In the genomic region with DNA sequence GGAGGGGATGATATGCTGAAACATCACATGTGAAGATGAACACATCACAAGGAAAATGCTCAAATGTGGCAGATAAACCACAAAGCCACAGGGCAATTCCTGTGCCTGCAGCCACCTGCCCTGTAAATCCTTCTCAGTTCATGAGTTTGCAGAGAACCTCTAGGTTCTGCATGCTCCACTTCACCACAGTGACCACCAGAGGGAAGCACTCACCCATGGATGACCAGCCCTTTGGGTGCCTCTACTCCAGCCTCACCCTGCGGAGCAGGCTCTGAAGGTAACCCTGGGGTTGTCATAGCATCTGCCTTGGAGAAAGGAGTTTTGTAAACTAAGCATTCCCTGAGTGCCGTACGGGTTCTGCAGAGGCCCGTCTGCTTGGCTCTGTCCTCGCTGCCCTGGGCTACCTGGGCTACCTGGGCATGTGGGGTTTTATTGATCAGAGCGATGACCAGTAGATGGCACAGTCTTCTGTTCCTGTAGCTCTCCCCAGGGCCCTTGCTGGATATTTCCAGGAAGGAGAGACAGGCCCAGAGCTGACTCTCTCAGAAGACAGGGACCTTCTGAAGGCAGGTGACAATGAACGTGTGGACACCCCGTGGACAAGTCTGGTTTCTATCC, we compare ENCODE assay signal across 1 cellular context.
TF ChIP-seq lines count a peak whose summit lies in the region.

No MANE protein-coding gene starts in this region.

TF ChIP-seq in WTC11, 78 proteins besides CTCF, POLR2A, EP300 and RAD21 (continued from another document):
- TF ChIP-seq, protein P1, sequence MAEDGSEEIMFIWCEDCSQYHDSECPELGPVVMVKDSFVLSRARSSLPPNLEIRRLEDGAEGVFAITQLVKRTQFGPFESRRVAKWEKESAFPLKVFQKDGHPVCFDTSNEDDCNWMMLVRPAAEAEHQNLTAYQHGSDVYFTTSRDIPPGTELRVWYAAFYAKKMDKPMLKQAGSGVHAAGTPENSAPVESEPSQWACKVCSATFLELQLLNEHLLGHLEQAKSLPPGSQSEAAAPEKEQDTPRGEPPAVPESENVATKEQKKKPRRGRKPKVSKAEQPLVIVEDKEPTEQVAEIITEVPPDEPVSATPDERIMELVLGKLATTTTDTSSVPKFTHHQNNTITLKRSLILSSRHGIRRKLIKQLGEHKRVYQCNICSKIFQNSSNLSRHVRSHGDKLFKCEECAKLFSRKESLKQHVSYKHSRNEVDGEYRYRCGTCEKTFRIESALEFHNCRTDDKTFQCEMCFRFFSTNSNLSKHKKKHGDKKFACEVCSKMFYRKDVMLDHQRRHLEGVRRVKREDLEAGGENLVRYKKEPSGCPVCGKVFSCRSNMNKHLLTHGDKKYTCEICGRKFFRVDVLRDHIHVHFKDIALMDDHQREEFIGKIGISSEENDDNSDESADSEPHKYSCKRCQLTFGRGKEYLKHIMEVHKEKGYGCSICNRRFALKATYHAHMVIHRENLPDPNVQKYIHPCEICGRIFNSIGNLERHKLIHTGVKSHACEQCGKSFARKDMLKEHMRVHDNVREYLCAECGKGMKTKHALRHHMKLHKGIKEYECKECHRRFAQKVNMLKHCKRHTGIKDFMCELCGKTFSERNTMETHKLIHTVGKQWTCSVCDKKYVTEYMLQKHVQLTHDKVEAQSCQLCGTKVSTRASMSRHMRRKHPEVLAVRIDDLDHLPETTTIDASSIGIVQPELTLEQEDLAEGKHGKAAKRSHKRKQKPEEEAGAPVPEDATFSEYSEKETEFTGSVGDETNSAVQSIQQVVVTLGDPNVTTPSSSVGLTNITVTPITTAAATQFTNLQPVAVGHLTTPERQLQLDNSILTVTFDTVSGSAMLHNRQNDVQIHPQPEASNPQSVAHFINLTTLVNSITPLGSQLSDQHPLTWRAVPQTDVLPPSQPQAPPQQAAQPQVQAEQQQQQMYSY (CRISPR knock-in tag; IDR thresholded peaks at IDR 0.05), result no peak
- TF ChIP-seq SOX15 (CRISPR knock-in tag; IDR thresholded peaks at IDR 0.05), result no peak
- no peak for TF ChIP-seq RELA (CRISPR knock-in tag; IDR thresholded peaks at IDR 0.05; ENCODE audit: borderline replicate concordance)
- TF ChIP-seq ELF4 (CRISPR knock-in tag; IDR thresholded peaks at IDR 0.05; ENCODE audit: low read depth), result no peak
- TF ChIP-seq, protein P2, sequence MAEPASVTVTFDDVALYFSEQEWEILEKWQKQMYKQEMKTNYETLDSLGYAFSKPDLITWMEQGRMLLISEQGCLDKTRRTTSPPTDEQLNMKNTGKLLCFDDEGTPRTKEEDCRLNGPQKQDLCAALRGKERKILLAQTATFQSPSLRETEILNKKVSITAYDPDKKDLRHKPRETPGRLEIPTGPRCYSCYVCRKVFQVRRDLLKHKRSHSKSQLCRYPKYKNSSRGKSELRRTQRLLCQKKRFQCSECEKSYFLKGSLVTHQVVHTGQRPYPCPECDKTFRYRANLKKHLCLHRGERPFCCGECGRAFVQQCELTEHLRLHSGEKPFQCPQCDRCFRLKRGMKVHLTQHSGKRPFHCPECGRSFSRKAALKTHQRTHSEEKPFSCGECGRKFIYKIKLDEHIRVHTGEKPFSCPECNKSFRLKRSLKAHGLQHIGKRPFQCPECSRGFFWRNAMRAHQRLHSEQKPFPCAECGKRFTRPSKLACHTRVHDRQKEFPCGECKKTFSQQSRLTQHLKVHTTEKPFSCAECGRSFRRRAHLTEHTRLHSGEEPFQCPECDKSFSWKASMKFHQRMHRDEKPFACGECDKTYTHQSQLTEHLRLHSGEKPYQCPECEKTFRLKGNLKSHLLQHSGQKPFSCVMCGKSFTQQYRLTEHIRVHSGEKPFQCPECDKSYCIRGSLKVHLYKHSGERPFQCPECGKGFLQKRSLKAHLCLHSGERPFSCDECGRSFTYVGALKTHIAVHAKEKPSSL (CRISPR knock-in tag; conservative IDR thresholded peaks at IDR 0.05), result no peak
- TF ChIP-seq, protein P3, sequence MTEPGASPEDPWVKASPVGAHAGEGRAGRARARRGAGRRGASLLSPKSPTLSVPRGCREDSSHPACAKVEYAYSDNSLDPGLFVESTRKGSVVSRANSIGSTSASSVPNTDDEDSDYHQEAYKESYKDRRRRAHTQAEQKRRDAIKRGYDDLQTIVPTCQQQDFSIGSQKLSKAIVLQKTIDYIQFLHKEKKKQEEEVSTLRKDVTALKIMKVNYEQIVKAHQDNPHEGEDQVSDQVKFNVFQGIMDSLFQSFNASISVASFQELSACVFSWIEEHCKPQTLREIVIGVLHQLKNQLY (CRISPR knock-in tag; IDR thresholded peaks at IDR 0.05), result no peak
- TF ChIP-seq ZNF138 (CRISPR knock-in tag; conservative IDR thresholded peaks at IDR 0.05), result no peak
